In genomic region chr10:19638173-19638872, GRCh38 we compare ENCODE assay signal across 8 cellular contexts.
A peak's percentile ranks its signal among the peaks of the same experiment; 100 is the strongest.
DNase-seq lines count a peak whose midpoint lies in the region; ATAC-seq and TF ChIP-seq lines count a peak whose summit lies in the region.

No MANE protein-coding gene starts in this region.

- in situ Hi-C loops in Panc1 (cut with HindIII; ENCODE audit: low pct_unique_long_range_greater_than_20kb, low sequenced_read_pairs): no loop called here

- intact Hi-C loops in Panc1 (cut with micrococcal nuclease; ENCODE audit: unreplicated experiment): no loop called here

- H3K27me3 ChIP-seq in Panc1 (ENCODE audit: control insufficient read depth, insufficient read depth, low read length) (no peaks in the 10 kb centered on the region), WERI-Rb-1 (ENCODE audit: insufficient read depth, low read depth, severe bottlenecking) (no peaks in the 10 kb centered on the region)

- CTCF ChIA-PET in Panc1 (lab: Charles Lee): no interaction called here

- H3K36me3 ChIP-seq in Panc1 (ENCODE audit: control insufficient read depth, insufficient read depth, low read length): no peaks in the 10 kb centered on the region
- no peaks in the 10 kb centered on the region for H3K36me3 ChIP-seq in WERI-Rb-1

- POLR2A ChIA-PET in Panc1 (lab: Charles Lee): no interaction called here

- ATAC-seq in Panc1 (no peak), GM21526 (IDR thresholded peaks at IDR 0.05; ENCODE audit: low FRiP score, unreplicated experiment) (no peak)
- ATAC-seq in stimulated activated naive CD8-positive, alpha-beta T cell treated with anti-CD3 and anti-CD28 coated beads, Interleukin-15, Interleukin-2, amounts not matched to agents 100 U/mL and 50 U/mL, for 24 hours: no peak

- TF ChIP-seq CTCF in Panc1 (IDR thresholded peaks at IDR 0.05) (no peak), WERI-Rb-1 (IDR thresholded peaks at IDR 0.05; ENCODE audit: low read depth, low read length) (no peak)

- H3K4me3 ChIP-seq in Panc1 (ENCODE audit: low read depth in 2 of 2, low read length in 2 of 2) (peak overlapping the region; percentile 3 to 17; a peak in 3 of 4 replicates), WERI-Rb-1 (ENCODE audit: low read depth, low read length) (no peak overlapping the region)

- no TSS peak for BruUV-seq in Panc1 (replicated peaks; lab: Mats Ljungman, UMichigan)

- no peaks in the 10 kb centered on the region for H3K9me3 ChIP-seq in Panc1 (ENCODE audit: control insufficient read depth, insufficient read depth, low read depth, low read length)
- H3K9me3 ChIP-seq in WERI-Rb-1 (ENCODE audit: severe bottlenecking): no peaks in the 10 kb centered on the region

- H3K27ac ChIP-seq in Panc1 (ENCODE audit: low read length): no peak overlapping the region
- no peak overlapping the region for H3K27ac ChIP-seq in WERI-Rb-1

- peak; percentile 5 for DNase-seq in COLO829 (ENCODE audit: low spot score)
- no peak for DNase-seq in Panc1 (ENCODE audit: low read depth, low spot score)
- peak; percentile 64 for DNase-seq in fibroblast of the conjunctiva (ENCODE audit: low read depth)
- peak; percentile 72 for DNase-seq in pons (ENCODE audit: low spot score)
- DNase-seq in iPS-NIHi11 (ENCODE audit: low spot score): no peak
- DNase-seq in WERI-Rb-1: no peak
- DNase-seq in stimulated activated naive CD8-positive, alpha-beta T cell treated with anti-CD3 and anti-CD28 coated beads, Interleukin-15, Interleukin-2, amounts not matched to agents 100 U/mL and 50 U/mL, for 24 hours: no peak

- H3K4me1 ChIP-seq in Panc1 (ENCODE audit: control insufficient read depth, insufficient read depth, low read length): no peaks in the 10 kb centered on the region

Comparison
In these comparisons a context has a peak if more than half of its experiments do, and no peak if none do; other contexts are left out.
1. DNase-seq: peak in COLO829 (single experiment), fibroblast of the conjunctiva (single experiment) and pons (single experiment); none in Panc1 (single experiment), iPS-NIHi11 (single experiment), WERI-Rb-1 (single experiment) and stimulated activated naive CD8-positive, alpha-beta T cell treated with anti-CD3 and anti-CD28 coated beads, Interleukin-15, Interleukin-2, amounts not matched to agents 100 U/mL and 50 U/mL, for 24 hours (single experiment).